1 cellular context compared by ENCODE assay signal in genomic region chr9:35717132-35717870, GRCh38.
TF ChIP-seq lines count a peak whose summit lies in the region.

No MANE protein-coding gene starts in this region.

TF ChIP-seq in endothelial cell of umbilical vein, 7 proteins besides CTCF, POLR2A, EP300 and RAD21:
- no peak for TF ChIP-seq POLR2AphosphoS5 (IDR thresholded peaks at IDR 0.05; ENCODE audit: insufficient read depth, low read depth, low read length)
- TF ChIP-seq, protein P1, sequence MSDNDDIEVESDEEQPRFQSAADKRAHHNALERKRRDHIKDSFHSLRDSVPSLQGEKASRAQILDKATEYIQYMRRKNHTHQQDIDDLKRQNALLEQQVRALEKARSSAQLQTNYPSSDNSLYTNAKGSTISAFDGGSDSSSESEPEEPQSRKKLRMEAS (IDR thresholded peaks at IDR 0.05; ENCODE audit: insufficient read depth, insufficient read length): no peak
- TF ChIP-seq JUN (IDR thresholded peaks at IDR 0.05; ENCODE audit: borderline replicate concordance, insufficient read depth, insufficient read length, low read depth): no peak
- TF ChIP-seq EZH2 (IDR thresholded peaks at IDR 0.05; ENCODE audit: borderline replicate concordance, low read depth, low read length, severe bottlenecking): no peak
- TF ChIP-seq FOS (IDR thresholded peaks at IDR 0.05; ENCODE audit: borderline replicate concordance, insufficient read depth, low read length): no peak
- no peak for TF ChIP-seq GATA2 (IDR thresholded peaks at IDR 0.05; ENCODE audit: insufficient read depth, insufficient read length, low read depth, low read length)
- no peak for TF ChIP-seq MYC (IDR thresholded peaks at IDR 0.05; ENCODE audit: low read depth, low read length)
TF ChIP-seq in endothelial cell of umbilical vein: peak in this region for 0.
